Comparison of ENCODE assay signal across 20 cellular contexts in the genomic region with DNA sequence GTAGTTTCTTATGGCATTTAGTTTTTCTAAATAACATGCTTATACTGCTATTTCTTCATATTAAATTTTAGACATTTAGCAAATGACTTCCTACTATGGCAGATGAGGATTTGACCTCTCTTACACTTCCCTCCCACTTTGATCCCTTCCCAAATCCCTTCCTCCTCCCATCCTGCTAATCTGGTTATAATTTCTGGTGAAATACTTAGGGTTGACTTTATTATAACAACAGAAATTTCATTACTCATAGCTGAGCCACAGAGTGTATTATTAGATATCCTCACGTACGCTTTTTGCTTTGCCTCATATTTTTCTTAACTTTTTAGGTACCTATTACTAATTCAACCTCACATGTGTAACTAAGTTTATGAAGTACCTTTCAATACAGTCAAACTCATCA.
DNase-seq lines count a peak whose midpoint lies in the region; ATAC-seq and TF ChIP-seq lines count a peak whose summit lies in the region.
"Had no signal": no experiment of that assay in that cellular context is flagged by ENCODE, and none has a peak within 500 bp of the region (broad histone marks: within the 10 kb centered on the region; RNA-seq: fewer than 3 reads in every experiment).

No MANE protein-coding gene starts in this region.

- H3K4me1 Mint-ChIP-seq in immature natural killer cell = no peaks in the 10 kb centered on the region
- H3K4me1 Mint-ChIP-seq: CD4-positive, CD25-positive, alpha-beta regulatory T cell had no signal

- H3K36me3 Mint-ChIP-seq in immature natural killer cell = no peaks in the 10 kb centered on the region
- H3K36me3 Mint-ChIP-seq: activated CD4-positive, alpha-beta memory T cell treated with anti-CD3 and anti-CD28 coated beads for 36 hours; CD4-positive, CD25-positive, alpha-beta regulatory T cell had no signal

- TF ChIP-seq CTCF in left ventricle myocardium inferior (IDR thresholded peaks at IDR 0.05; ENCODE audit: borderline replicate concordance) (no peak), right atrium auricular region (IDR thresholded peaks at IDR 0.05) (no peak), fibroblast of pulmonary artery (IDR thresholded peaks at IDR 0.05; ENCODE audit: low read length, missing control alignments) (no peak), tibial artery (IDR thresholded peaks at IDR 0.05) (no peak)

- no peak for DNase-seq in left ventricle myocardium inferior
- DNase-seq in right atrium auricular region (ENCODE audit: low spot score) = no peak
- peak; percentile 50 for DNase-seq in fibroblast of pulmonary artery (ENCODE audit: low read depth)
- DNase-seq in tibial artery = no peak
- DNase-seq in immature natural killer cell = no peak
- DNase-seq: activated CD4-positive, alpha-beta memory T cell treated with anti-CD3 and anti-CD28 coated beads for 36 hours; activated naive CD4-positive, alpha-beta T cell treated with Interleukin-2 at 50 U/mL for 16 hours; CD4-positive, CD25-positive, alpha-beta regulatory T cell; cortex of kidney; KBM-7; mucosa of descending colon; NCI-H1048; NCI-H2029; NCI-H510A; SHP77; stimulated activated CD4-positive, alpha-beta T cell treated with anti-CD3 and anti-CD28 coated beads, Interleukin-12 subunit alpha, Interleukin-12 subunit beta, amount 100 ng/mL, for 4 hours had no signal

- no peak overlapping the region for H3K4me3 Mint-ChIP-seq in immature natural killer cell
- H3K4me3 Mint-ChIP-seq: activated CD4-positive, alpha-beta memory T cell treated with anti-CD3 and anti-CD28 coated beads for 36 hours; CD4-positive, CD25-positive, alpha-beta regulatory T cell; T-helper 1 cell treated with Interleukin-12 subunit alpha and Interleukin-12 subunit beta and Interleukin-4 antibody, amounts not matched to agents 30 μg/mL and 1 μg/mL, for 36 hours had no signal

- H3K36me3 ChIP-seq in left ventricle myocardium inferior (no peaks in the 10 kb centered on the region), right atrium auricular region (no peaks in the 10 kb centered on the region), tibial artery (no peaks in the 10 kb centered on the region)

- H3K27me3 ChIP-seq in left ventricle myocardium inferior (ENCODE audit: low read depth) (no peaks in the 10 kb centered on the region), right atrium auricular region (no peaks in the 10 kb centered on the region), tibial artery (no peaks in the 10 kb centered on the region)

- H3K4me1 ChIP-seq in left ventricle myocardium inferior (peaks cover 40% of the 10 kb centered on the region), right atrium auricular region (peaks cover 0 to 18% of the 10 kb centered on the region in 2 donors), tibial artery (peaks cover 0 to 56% (median 31%) of the 10 kb centered on the region in 4 donors)

- H3K9me3 Mint-ChIP-seq in immature natural killer cell = no peaks in the 10 kb centered on the region
- H3K9me3 Mint-ChIP-seq: activated CD4-positive, alpha-beta memory T cell treated with anti-CD3 and anti-CD28 coated beads for 36 hours; T-helper 1 cell treated with Interleukin-12 subunit alpha and Interleukin-12 subunit beta and Interleukin-4 antibody, amounts not matched to agents 30 μg/mL and 1 μg/mL, for 36 hours had no signal

- H3K9me3 ChIP-seq in left ventricle myocardium inferior (replicated peaks) = no peaks in the 10 kb centered on the region
- H3K9me3 ChIP-seq in right atrium auricular region = no peaks in the 10 kb centered on the region
- no peaks in the 10 kb centered on the region for H3K9me3 ChIP-seq in tibial artery
- H3K9me3 ChIP-seq: mucosa of descending colon had no signal

- H3K4me3 ChIP-seq in left ventricle myocardium inferior = no peak overlapping the region
- H3K4me3 ChIP-seq in right atrium auricular region = no peak overlapping the region
- no peak overlapping the region for H3K4me3 ChIP-seq in fibroblast of pulmonary artery (replicated peaks; ENCODE audit: low read depth, low read length)
- no peak overlapping the region for H3K4me3 ChIP-seq in tibial artery
- H3K4me3 ChIP-seq: mucosa of descending colon had no signal

- intact Hi-C loops in left ventricle myocardium inferior (cut with micrococcal nuclease) (no loop called here), tibial artery (cut with DNase I; ENCODE audit: low total_unique reads) (no loop called here)

- H3K27ac Mint-ChIP-seq in immature natural killer cell = no peak overlapping the region
- H3K27ac Mint-ChIP-seq: activated CD4-positive, alpha-beta memory T cell treated with anti-CD3 and anti-CD28 coated beads for 36 hours; CD4-positive, CD25-positive, alpha-beta regulatory T cell; T-helper 1 cell treated with Interleukin-12 subunit alpha and Interleukin-12 subunit beta and Interleukin-4 antibody, amounts not matched to agents 30 μg/mL and 1 μg/mL, for 36 hours had no signal

- ATAC-seq in SK-N-SH treated with all-trans-retinoic acid at 6 μM for 48 hours = peak; percentile 66
- ATAC-seq in activated CD4-positive, CD25-positive, alpha-beta regulatory T cell treated with anti-CD3 and anti-CD28 coated beads, Interleukin-2, amount 50 U/mL, for 24 hours = no peak
- ATAC-seq in GM18867 (IDR thresholded peaks at IDR 0.05; ENCODE audit: unreplicated experiment) = no peak
- ATAC-seq: mucosa of descending colon had no signal

- peak overlapping the region; percentile 25 for H3K27ac ChIP-seq in left ventricle myocardium inferior (replicated peaks)
- H3K27ac ChIP-seq in right atrium auricular region = peak overlapping the region in 1 of 2 donors; percentile 39
- peak overlapping the region; percentile 69 to 73 for H3K27ac ChIP-seq in tibial artery

- H3K27me3 Mint-ChIP-seq in immature natural killer cell (ENCODE audit: low read depth in 3 of 3) = peaks cover 0 to 3% (median 3%) of the 10 kb centered on the region in 3 donors
- H3K27me3 Mint-ChIP-seq: activated CD4-positive, alpha-beta memory T cell treated with anti-CD3 and anti-CD28 coated beads for 36 hours; CD4-positive, CD25-positive, alpha-beta regulatory T cell had no signal

TF ChIP-seq in SK-N-SH treated with all-trans-retinoic acid at 6 μM for 48 hours, 23 proteins besides CTCF, POLR2A, EP300 and RAD21:
- TF ChIP-seq SNAI2 (CRISPR knock-in tag; IDR thresholded peaks at IDR 0.05) = no peak
- no peak for TF ChIP-seq BACH2 (CRISPR knock-in tag; IDR thresholded peaks at IDR 0.05; ENCODE audit: borderline replicate concordance)
- 0 out of 2 replicates have a peak, but pooled peaks have one; percentile 10 for TF ChIP-seq ISL1 (CRISPR knock-in tag; IDR thresholded peaks at IDR 0.05)
- TF ChIP-seq CSDC2 (CRISPR knock-in tag; IDR thresholded peaks at IDR 0.05) = no peak
